In the genomic region with DNA sequence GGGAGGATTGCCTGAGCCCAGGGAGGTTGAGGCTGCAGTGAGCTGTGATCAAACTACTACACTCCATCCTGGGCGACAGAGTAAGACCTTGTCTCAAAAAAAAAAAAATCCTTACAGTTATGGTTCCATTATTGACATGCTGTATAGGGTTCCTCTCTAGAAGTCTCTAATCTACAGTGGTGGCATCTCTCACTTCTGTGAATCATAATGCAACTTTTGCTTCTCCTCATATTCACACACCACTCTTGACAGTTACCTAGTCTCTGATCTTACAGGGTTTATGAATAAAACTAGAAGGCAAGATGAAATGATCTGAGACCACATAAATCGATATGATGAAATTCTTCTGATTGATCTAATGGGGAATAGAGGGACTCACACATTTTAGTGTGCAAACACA, we compare ENCODE assay signal across 10 cellular contexts. TPM values are rescaled to one million over a fixed set of nuclear protein-coding genes. Genes with fewer than 3 reads are reported as not detected.
DNase-seq lines count a peak whose midpoint lies in the region; ATAC-seq and TF ChIP-seq lines count a peak whose summit lies in the region.
"Had no signal": no experiment of that assay in that cellular context is flagged by ENCODE, and none has a peak within 500 bp of the region (broad histone marks: within the 10 kb centered on the region; RNA-seq: fewer than 3 reads in every experiment).

No MANE protein-coding gene starts in this region.

- H3K4me2 ChIP-seq in PC-9: no peak overlapping the region

- H3K36me3 ChIP-seq in left ventricle myocardium inferior: no peaks in the 10 kb centered on the region
- H3K36me3 ChIP-seq in heart right ventricle: no peaks in the 10 kb centered on the region
- no peaks in the 10 kb centered on the region for H3K36me3 ChIP-seq in PC-9 (ENCODE audit: low read depth)
- H3K36me3 ChIP-seq in uterus: no peaks in the 10 kb centered on the region
- H3K36me3 ChIP-seq: thoracic aorta had no signal

- DNase-seq in left ventricle myocardium inferior (no peak), heart right ventricle (no peak), NCI-H2107 (lab: John Stamatoyannopoulos, UW) (no peak), PC-9 (no peak), NCI-H2196 (lab: John Stamatoyannopoulos, UW; ENCODE audit: unreplicated experiment) (no peak), uterus (no peak)

- H3K9me3 ChIP-seq in left ventricle myocardium inferior (replicated peaks) (no peaks in the 10 kb centered on the region), heart right ventricle (peaks cover 0 to 4% (median 0%) of the 10 kb centered on the region in 11 donors), PC-9 (ENCODE audit: insufficient read depth, low read depth) (no peaks in the 10 kb centered on the region), uterus (no peaks in the 10 kb centered on the region)
- H3K9me3 ChIP-seq: thoracic aorta had no signal

- no peaks in the 10 kb centered on the region for H3K27me3 Mint-ChIP-seq in activated T-helper 17 cell treated with anti-CD3 and anti-CD28 coated beads, Interleukin-2, amount 50 U/mL, for 72 hours
- H3K27me3 Mint-ChIP-seq: progenitor cell of endocrine pancreas had no signal

- H2AFZ ChIP-seq in PC-9: no peak overlapping the region

- H3K36me3 Mint-ChIP-seq in activated T-helper 17 cell treated with anti-CD3 and anti-CD28 coated beads, Interleukin-2, amount 50 U/mL, for 72 hours (ENCODE audit: low read depth): peaks cover 14% of the 10 kb centered on the region

- H3K27me3 ChIP-seq in left ventricle myocardium inferior (ENCODE audit: low read depth): no peaks in the 10 kb centered on the region
- H3K27me3 ChIP-seq in heart right ventricle: peaks cover 0 to 6% (median 0%) of the 10 kb centered on the region in 7 donors
- no peaks in the 10 kb centered on the region for H3K27me3 ChIP-seq in PC-9 (ENCODE audit: insufficient read depth, low read depth)
- no peaks in the 10 kb centered on the region for H3K27me3 ChIP-seq in uterus

- no peak for TF ChIP-seq POLR2A in uterus (IDR thresholded peaks at IDR 0.05)

- H3K4me3 Mint-ChIP-seq in activated T-helper 17 cell treated with anti-CD3 and anti-CD28 coated beads, Interleukin-2, amount 50 U/mL, for 72 hours: peak overlapping the region; percentile 88

- H3K79me2 ChIP-seq in PC-9 (ENCODE audit: low read depth): no peaks in the 10 kb centered on the region

- H3K27ac Mint-ChIP-seq in activated T-helper 17 cell treated with anti-CD3 and anti-CD28 coated beads, Interleukin-2, amount 50 U/mL, for 72 hours: peak overlapping the region; percentile 95
- H3K27ac Mint-ChIP-seq: progenitor cell of endocrine pancreas had no signal

- no peaks in the 10 kb centered on the region for H3K9me2 ChIP-seq in PC-9 (ENCODE audit: insufficient read depth)

- ATAC-seq in heart right ventricle: no peak
- peak; percentile 68 for ATAC-seq in HG03039 (IDR thresholded peaks at IDR 0.05; ENCODE audit: unreplicated experiment)
- ATAC-seq in activated T-helper 17 cell treated with anti-CD3 and anti-CD28 coated beads, Interleukin-2, amount 50 U/mL, for 72 hours (replicated peaks): peak; percentile 91

- H3K4me1 ChIP-seq in left ventricle myocardium inferior: no peaks in the 10 kb centered on the region
- H3K4me1 ChIP-seq in heart right ventricle: peaks cover 0 to 34% (median 0%) of the 10 kb centered on the region in 9 donors
- peaks cover 11% of the 10 kb centered on the region for H3K4me1 ChIP-seq in PC-9 (replicated peaks; ENCODE audit: insufficient read depth)
- no peaks in the 10 kb centered on the region for H3K4me1 ChIP-seq in uterus

- peaks cover 44% of the 10 kb centered on the region for H3K4me1 Mint-ChIP-seq in activated T-helper 17 cell treated with anti-CD3 and anti-CD28 coated beads, Interleukin-2, amount 50 U/mL, for 72 hours

- TF ChIP-seq CTCF in left ventricle myocardium inferior (IDR thresholded peaks at IDR 0.05; ENCODE audit: borderline replicate concordance) (no peak), heart right ventricle (IDR thresholded peaks at IDR 0.05) (no peak), PC-9 (conservative IDR thresholded peaks at IDR 0.05) (no peak), uterus (IDR thresholded peaks at IDR 0.05) (no peak)

- POLR2A ChIA-PET in PC-9 (lab: Charles Lee; ENCODE audit: unreplicated experiment): no interaction called here

- CTCF ChIA-PET in PC-9 (lab: Charles Lee): no interaction called here

- H3K27ac ChIP-seq in left ventricle myocardium inferior (replicated peaks) (peak overlapping the region; percentile 56), heart right ventricle (peak overlapping the region in 2 of 10 donors; percentile 31 to 68), PC-9 (no peak overlapping the region), uterus (peak overlapping the region in 1 of 2 donors; percentile 37)

- WGBS in heart right ventricle, 2 donors: 95 to 98% methylated on average over 2 of the region's 2 CpGs

- BruUV-seq in PC-9 (replicated peaks; lab: Mats Ljungman, UMichigan): no TSS peak

- no peaks in the 10 kb centered on the region for H4K20me1 ChIP-seq in PC-9 (ENCODE audit: insufficient read depth)

- intact Hi-C loops in left ventricle myocardium inferior (cut with micrococcal nuclease): no loop called here
- intact Hi-C loops in heart right ventricle (cut with DNase I): no loop called here
- intact Hi-C loops in PC-9 (cut with micrococcal nuclease; ENCODE audit: unreplicated experiment): loop anchor here (5.0 kb wide), 1 partner anchor 39 kb away; a partner anchor contains a TSS
- intact Hi-C loops in uterus (cut with DNase I; ENCODE audit: low total_unique reads): no loop called here

- H3K9me3 Mint-ChIP-seq in activated T-helper 17 cell treated with anti-CD3 and anti-CD28 coated beads, Interleukin-2, amount 50 U/mL, for 72 hours: no peaks in the 10 kb centered on the region

- H3K4me3 ChIP-seq in left ventricle myocardium inferior (no peak overlapping the region), heart right ventricle (no peak overlapping the region), PC-9 (no peak overlapping the region), uterus (no peak overlapping the region)

- no peaks in the 10 kb centered on the region for H3F3A ChIP-seq in PC-9 (ENCODE audit: insufficient read depth, low read depth)

RNA-seq across cellular contexts. Expression of a gene that starts 40.6 kb away (rescaled TPM):
- 3.8 TPM for total RNA-seq in left ventricle myocardium inferior
- 1 to 10 TPM; 1.3 to 9.4 (median 3.0) TPM for total RNA-seq in heart right ventricle
- polyA plus RNA-seq in heart right ventricle: 1 to 10 TPM; 3.0 to 6.4 TPM
- 10 to 100 TPM; 45.5 to 50.6 TPM for total RNA-seq in activated T-helper 17 cell treated with anti-CD3 and anti-CD28 coated beads, Interleukin-2, amount 50 U/mL, for 72 hours
- total RNA-seq in PC-9 (2021): 9.0 and 11.1 TPM in 2 replicates
- total RNA-seq in uterus: 10 to 100 TPM; 13.1 to 33.1 (median 25.4) TPM

Comparison
In these comparisons a context has a peak if more than half of its experiments do, and no peak if none do; other contexts are left out.
1. ATAC-seq: peak in HG03039 (single experiment) and activated T-helper 17 cell treated with anti-CD3 and anti-CD28 coated beads, Interleukin-2, amount 50 U/mL, for 72 hours (single experiment); none in heart right ventricle (0 of 8).